In the genomic region with DNA sequence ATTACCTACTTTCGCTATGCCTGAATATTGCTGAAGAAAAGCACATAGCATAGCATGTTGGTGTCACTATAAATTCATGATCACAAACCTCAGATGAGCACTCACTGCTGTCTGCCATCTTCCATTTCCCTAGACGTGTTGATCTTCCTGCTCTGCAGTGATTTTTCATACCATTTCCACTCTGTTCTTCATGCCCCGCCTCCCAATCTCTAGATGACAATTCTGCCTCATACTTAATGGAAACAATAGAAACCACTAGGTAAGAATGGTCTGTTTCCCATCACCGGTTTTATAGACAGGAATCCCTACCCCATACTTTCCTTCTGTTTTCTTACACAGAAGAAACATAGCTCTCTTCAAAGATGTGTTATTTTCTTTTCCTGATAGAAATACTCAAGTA, we compare ENCODE assay signal across 1 cellular context.
TF ChIP-seq lines count a peak whose summit lies in the region.

No MANE protein-coding gene starts in this region.

TF ChIP-seq in IMR-90, 13 proteins besides CTCF, POLR2A, EP300 and RAD21 (continued from another document):
- TF ChIP-seq ELK1 (IDR thresholded peaks at IDR 0.05; ENCODE audit: borderline replicate concordance, low read depth, low read length) = no peak
- TF ChIP-seq RFX5 (IDR thresholded peaks at IDR 0.05; ENCODE audit: low read depth, low read length) = no peak
